ENCODE assay signal across 30 cellular contexts in the genomic region with DNA sequence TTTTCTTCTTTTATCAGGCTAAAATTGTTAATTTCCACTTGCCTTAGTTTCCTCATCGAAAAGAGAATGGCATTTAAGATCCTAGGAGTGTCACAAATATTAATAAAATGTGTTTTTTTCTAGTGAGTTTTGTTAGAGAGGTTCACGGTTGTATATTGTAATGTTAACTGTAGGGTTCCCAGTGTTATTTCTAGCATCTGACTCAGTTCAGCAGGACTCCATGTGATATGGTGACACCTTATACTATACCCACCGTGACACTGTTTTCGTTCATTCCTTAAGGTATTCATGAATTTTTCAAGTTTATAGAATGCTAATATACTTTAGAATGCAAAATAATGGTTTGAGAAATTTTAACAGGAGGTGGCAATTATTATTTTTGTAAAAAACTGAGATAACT.
"Had no signal": no experiment of that assay in that cellular context is flagged by ENCODE, and none has a peak within 500 bp of the region (broad histone marks: within the 10 kb centered on the region; RNA-seq: fewer than 3 reads in every experiment).

No MANE protein-coding gene starts in this region.

- H3K36me3 ChIP-seq: cardiac muscle cell, WERI-Rb-1 had no signal

- H3K9me3 ChIP-seq: ascending aorta had no signal

- H3K4me3 ChIP-seq: ascending aorta, cardiac muscle cell had no signal

- ATAC-seq: activated CD4-positive, alpha-beta T cell treated with anti-CD3 and anti-CD28 coated beads for 36 hours; activated CD4-positive, CD25-positive, alpha-beta regulatory T cell treated with anti-CD3 and anti-CD28 coated beads, Interleukin-2, amount 50 U/mL, for 24 hours; activated CD8-positive, alpha-beta memory T cell treated with anti-CD3 and anti-CD28 coated beads, Interleukin-2, amount 10 ng/mL, durations not matched to agents 7 days and 5 days; activated CD8-positive, alpha-beta T cell treated with anti-CD3 and anti-CD28 coated beads, Interleukin-2, amount 10 ng/mL, durations not matched to agents 7 days and 5 days; activated naive CD8-positive, alpha-beta T cell treated with anti-CD3 and anti-CD28 coated beads, Interleukin-2, amount 50 U/mL, for 24 hours had no signal

- H3K27ac ChIP-seq: ascending aorta, cardiac muscle cell, WERI-Rb-1 had no signal

- DNase-seq: activated CD4-positive, alpha-beta memory T cell treated with anti-CD3 and anti-CD28 coated beads, Interleukin-2, amount 10 ng/mL, durations not matched to agents 7 days and 5 days; activated CD4-positive, alpha-beta T cell treated with anti-CD3 and anti-CD28 coated beads for 1 hour; activated CD4-positive, alpha-beta T cell treated with anti-CD3 and anti-CD28 coated beads for 36 hours; activated CD4-positive, alpha-beta T cell treated with anti-CD3 and anti-CD28 coated beads for 48 hours; activated CD4-positive, alpha-beta T cell treated with anti-CD3 and anti-CD28 coated beads, Interleukin-2, amount 10 ng/mL, durations not matched to agents 7 days and 5 days; activated CD4-positive, alpha-beta T cell treated with anti-CD3 and anti-CD28 coated beads, Interleukin-2, amount 50 U/mL, for 48 hours; activated CD4-positive, CD25-positive, alpha-beta regulatory T cell; activated CD8-positive, alpha-beta memory T cell treated with anti-CD3 and anti-CD28 coated beads for 24 hours; activated CD8-positive, alpha-beta memory T cell treated with anti-CD3 and anti-CD28 coated beads, Interleukin-2, amount 10 ng/mL, durations not matched to agents 7 days and 5 days; activated CD8-positive, alpha-beta memory T cell treated with anti-CD3 and anti-CD28 coated beads, Interleukin-2, amount 50 U/mL, for 48 hours; activated CD8-positive, alpha-beta T cell treated with anti-CD3 and anti-CD28 coated beads, Interleukin-2, amount 10 ng/mL, durations not matched to agents 7 days and 5 days; activated effector memory CD4-positive, alpha-beta T cell treated with Interleukin-2 at 50 U/mL for 16 hours; activated gamma-delta T cell; activated naive CD4-positive, alpha-beta T cell treated with anti-CD3 and anti-CD28 coated beads, Interleukin-2, amount 10 ng/mL, durations not matched to agents 7 days and 5 days; activated naive CD4-positive, alpha-beta T cell treated with Interleukin-2 at 50 U/mL for 16 hours; activated naive CD8-positive, alpha-beta T cell treated with anti-CD3 and anti-CD28 coated beads, Interleukin-2, amount 10 ng/mL, durations not matched to agents 7 days and 5 days; activated naive CD8-positive, alpha-beta T cell treated with anti-CD3 and anti-CD28 coated beads, Interleukin-2, amount 50 U/mL, for 24 hours; activated T-cell treated with anti-CD3 and anti-CD28 coated beads, Interleukin-2, amount 50 U/mL, for 24 hours; activated T-cell treated with anti-CD3 and anti-CD28 coated beads, Interleukin-2, amount 50 U/mL, for 48 hours; amygdala; anterior cingulate cortex; caudate nucleus; cerebellar nuclear complex; T-helper 1 cell; T-helper 2 cell; T-helper 9 cell; WERI-Rb-1 had no signal

- H3K4me1 ChIP-seq: ascending aorta had no signal

- H3K27me3 ChIP-seq: ascending aorta, cardiac muscle cell had no signal
